ENCODE assay signal across 1 cellular context in genomic region chr12:56565510-56566101, GRCh38.
A peak's percentile ranks its signal among the peaks of the same experiment; 100 is the strongest.
TF ChIP-seq lines count a peak whose summit lies in the region.

No MANE protein-coding gene starts in this region.

TF ChIP-seq in K562, 482 proteins besides CTCF, POLR2A, EP300 and RAD21 (continued from another document):
- TF ChIP-seq TFAP4 (CRISPR knock-in tag; IDR thresholded peaks at IDR 0.05; ENCODE audit: borderline replicate concordance) (peak; percentile 97), TEAD1 (CRISPR knock-in tag; IDR thresholded peaks at IDR 0.05) (no peak), DDX20 (tag; IDR thresholded peaks at IDR 0.05; ENCODE audit: low read depth) (no peak), MAZ (CRISPR knock-in tag; conservative IDR thresholded peaks at IDR 0.05 in 1 of 2, IDR thresholded peaks at IDR 0.05 in 1 of 2) (0 out of 4 replicates have a peak, but pooled peaks of 1 of the 2 experiments have one; percentile 32), CTBP1 (IDR thresholded peaks at IDR 0.05; ENCODE audit: borderline replicate concordance) (peak; percentile 44; the same call in 1 of the 2 replicates), SRSF3 (IDR thresholded peaks at IDR 0.05; ENCODE audit: insufficient read depth, low read length) (no peak), ZC3H8 (IDR thresholded peaks at IDR 0.05) (no peak), CBFB (CRISPR knock-in tag; IDR thresholded peaks at IDR 0.05) (no peak), E2F3 (CRISPR knock-in tag; IDR thresholded peaks at IDR 0.05) (no peak), MNT (conservative IDR thresholded peaks at IDR 0.05) (0 out of 4 replicates have a peak, but pooled peaks of 1 of the 2 experiments have one; percentile 27), MITF (IDR thresholded peaks at IDR 0.05) (no peak), FOXK2 (conservative IDR thresholded peaks at IDR 0.05 in 1 of 2, IDR thresholded peaks at IDR 0.05 in 1 of 2; ENCODE audit: low read depth in 2 of 2) (0 out of 4 replicates have a peak, but pooled peaks have one; percentile 35 to 45), ZBTB7A (IDR thresholded peaks at IDR 0.05; ENCODE audit: borderline replicate concordance, control insufficient read depth, low read depth, low read length) (no peak), LEF1 (IDR thresholded peaks at IDR 0.05) (peak; percentile 40; the same call in 1 of the 2 replicates)
- TF ChIP-seq, protein P1, sequence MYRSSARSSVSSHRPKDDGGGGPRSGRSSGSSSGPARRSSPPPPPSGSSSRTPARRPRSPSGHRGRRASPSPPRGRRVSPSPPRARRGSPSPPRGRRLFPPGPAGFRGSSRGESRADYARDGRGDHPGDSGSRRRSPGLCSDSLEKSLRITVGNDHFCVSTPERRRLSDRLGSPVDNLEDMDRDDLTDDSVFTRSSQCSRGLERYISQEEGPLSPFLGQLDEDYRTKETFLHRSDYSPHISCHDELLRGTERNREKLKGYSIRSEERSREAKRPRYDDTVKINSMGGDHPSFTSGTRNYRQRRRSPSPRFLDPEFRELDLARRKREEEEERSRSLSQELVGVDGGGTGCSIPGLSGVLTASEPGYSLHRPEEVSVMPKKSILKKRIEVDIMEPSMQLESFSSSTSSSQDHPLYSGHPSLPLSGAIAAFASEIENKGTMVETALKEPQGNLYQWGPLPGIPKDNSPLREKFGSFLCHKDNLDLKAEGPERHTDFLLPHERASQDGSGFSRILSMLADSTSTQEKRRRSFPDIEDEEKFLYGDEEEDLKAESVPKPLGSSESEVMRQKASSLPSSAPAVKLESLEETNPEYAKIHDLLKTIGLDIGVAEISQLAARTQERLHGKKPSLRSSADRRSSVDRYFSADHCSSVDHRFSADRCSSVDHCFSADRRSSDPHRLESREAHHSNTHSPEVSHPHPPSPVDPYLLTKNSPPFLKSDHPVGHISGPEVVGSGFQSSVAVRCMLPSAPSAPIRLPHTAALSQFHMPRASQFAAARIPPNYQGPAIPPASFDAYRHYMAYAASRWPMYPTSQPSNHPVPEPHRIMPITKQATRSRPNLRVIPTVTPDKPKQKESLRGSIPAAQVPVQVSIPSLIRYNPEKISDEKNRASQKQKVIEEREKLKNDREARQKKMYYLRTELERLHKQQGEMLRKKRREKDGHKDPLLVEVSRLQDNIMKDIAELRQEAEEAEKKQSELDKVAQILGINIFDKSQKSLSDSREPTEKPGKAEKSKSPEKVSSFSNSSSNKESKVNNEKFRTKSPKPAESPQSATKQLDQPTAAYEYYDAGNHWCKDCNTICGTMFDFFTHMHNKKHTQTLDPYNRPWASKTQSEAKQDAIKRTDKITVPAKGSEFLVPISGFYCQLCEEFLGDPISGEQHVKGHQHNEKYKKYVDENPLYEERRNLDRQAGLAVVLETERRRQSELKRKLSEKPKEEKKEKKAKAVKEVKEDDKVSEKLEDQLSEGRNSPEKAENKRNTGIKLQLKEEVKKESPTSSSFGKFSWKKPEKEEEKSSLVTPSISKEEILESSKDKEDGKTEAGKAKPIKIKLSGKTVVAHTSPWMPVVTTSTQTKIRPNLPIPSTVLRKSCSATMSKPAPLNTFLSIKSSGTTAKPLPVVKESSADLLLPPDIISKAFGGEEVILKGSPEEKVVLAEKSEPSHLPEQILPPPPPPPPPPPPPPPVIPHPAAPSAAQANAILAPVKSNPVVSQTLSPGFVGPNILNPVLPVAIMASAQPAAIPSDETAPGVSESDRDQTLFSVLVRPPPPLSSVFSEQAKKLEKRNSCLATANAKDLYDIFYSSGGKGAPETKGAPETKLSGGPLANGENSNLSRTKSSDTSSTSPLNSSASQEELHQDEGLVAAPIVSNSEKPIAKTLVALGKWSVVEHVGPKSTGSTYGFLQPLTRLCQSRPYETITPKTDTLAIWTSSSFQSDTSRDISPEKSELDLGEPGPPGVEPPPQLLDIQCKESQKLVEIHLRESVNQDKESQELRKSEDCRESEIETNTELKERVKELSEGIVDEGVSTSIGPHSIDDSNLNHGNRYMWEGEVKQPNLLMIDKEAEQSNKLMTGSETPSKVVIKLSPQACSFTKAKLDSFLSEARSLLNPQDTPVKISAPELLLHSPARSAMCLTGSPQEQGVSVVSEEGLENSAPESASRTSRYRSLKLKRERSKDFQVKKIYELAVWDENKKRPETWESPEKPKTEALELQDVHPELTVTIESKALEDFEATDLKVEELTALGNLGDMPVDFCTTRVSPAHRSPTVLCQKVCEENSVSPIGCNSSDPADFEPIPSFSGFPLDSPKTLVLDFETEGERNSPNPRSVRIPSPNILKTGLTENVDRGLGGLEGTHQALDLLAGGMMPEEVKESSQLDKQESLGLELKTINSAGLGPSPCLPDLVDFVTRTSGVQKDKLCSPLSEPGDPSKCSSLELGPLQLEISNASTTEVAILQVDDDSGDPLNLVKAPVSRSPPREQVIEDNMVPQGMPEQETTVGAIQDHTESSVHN (IDR thresholded peaks at IDR 0.05; ENCODE audit: borderline replicate concordance in 1 of 2, low read depth in 1 of 2): 0 out of 4 replicates have a peak, but pooled peaks of 1 of the 2 experiments have one; percentile 35
